Comparison of ENCODE assay signal across 9 cellular contexts in genomic region chr10:4033341-4033896, GRCh38.
DNase-seq lines count a peak whose midpoint lies in the region; ATAC-seq and TF ChIP-seq lines count a peak whose summit lies in the region.
"Had no signal": no experiment of that assay in that cellular context is flagged by ENCODE, and none has a peak within 500 bp of the region (broad histone marks: within the 10 kb centered on the region; RNA-seq: fewer than 3 reads in every experiment).

No MANE protein-coding gene starts in this region.

- H3K4me1 ChIP-seq in MM.1S (ENCODE audit: low read length): no peaks in the 10 kb centered on the region; the same call in 1 of the 2 replicates

- no peak overlapping the region; the same call in 1 of the 2 replicates for H3K9ac ChIP-seq in MM.1S (ENCODE audit: low read length)

- no peaks in the 10 kb centered on the region for H3K9me3 ChIP-seq in MM.1S (replicated peaks; ENCODE audit: insufficient read depth, low read length)

- H3K36me3 Mint-ChIP-seq in stimulated activated memory B cell treated with anti-CD40 and anti-IgM and Interleukin-4, amounts not matched to agents 10 μg/mL and 1 μg/mL and 100 μg/mL, for 72 hours: no peaks in the 10 kb centered on the region

- peak overlapping the region; percentile 51 for H3K4me2 ChIP-seq in MM.1S (ENCODE audit: low read depth, low read length)
- H3K4me2 ChIP-seq: GM23338 had no signal

- peak overlapping the region; percentile 61 for H2AFZ ChIP-seq in MM.1S (ENCODE audit: low read length)
- H2AFZ ChIP-seq: GM23338 had no signal

- peak overlapping the region; percentile 41 for H3K4me3 Mint-ChIP-seq in stimulated activated memory B cell treated with anti-CD40 and anti-IgM and Interleukin-4, amounts not matched to agents 10 μg/mL and 1 μg/mL and 100 μg/mL, for 72 hours
- H3K4me3 Mint-ChIP-seq: GM23338 had no signal

- H3K27ac Mint-ChIP-seq in stimulated activated memory B cell treated with anti-CD40 and anti-IgM and Interleukin-4, amounts not matched to agents 10 μg/mL and 1 μg/mL and 100 μg/mL, for 72 hours: peak overlapping the region; percentile 90
- H3K27ac Mint-ChIP-seq: GM23338 had no signal

- peak overlapping the region; percentile 50; the same call in 1 of the 2 replicates for H3K27ac ChIP-seq in MM.1S (ENCODE audit: low read length)

- ATAC-seq in HG02623 (IDR thresholded peaks at IDR 0.05; ENCODE audit: unreplicated experiment) (peak; percentile 85), SK-N-SH treated with all-trans-retinoic acid at 6 μM for 48 hours (no peak)
- ATAC-seq in stimulated activated memory B cell treated with anti-CD40 and anti-IgM and Interleukin-4, amounts not matched to agents 10 μg/mL and 1 μg/mL and 100 μg/mL, for 72 hours: peak; percentile 89
- ATAC-seq: GM23338 had no signal

- H3K27me3 Mint-ChIP-seq in stimulated activated memory B cell treated with anti-CD40 and anti-IgM and Interleukin-4, amounts not matched to agents 10 μg/mL and 1 μg/mL and 100 μg/mL, for 72 hours: no peaks in the 10 kb centered on the region

- peak overlapping the region; percentile 24; the same call in 1 of the 2 replicates for H3K4me3 ChIP-seq in MM.1S (ENCODE audit: low read length)
- H3K4me3 ChIP-seq: GM23338 had no signal

- no peaks in the 10 kb centered on the region for H3K9me3 Mint-ChIP-seq in stimulated activated memory B cell treated with anti-CD40 and anti-IgM and Interleukin-4, amounts not matched to agents 10 μg/mL and 1 μg/mL and 100 μg/mL, for 72 hours
- H3K9me3 Mint-ChIP-seq: GM23338 had no signal

- H3K9me2 ChIP-seq in MM.1S (replicated peaks; ENCODE audit: insufficient read depth, low read length): no peaks in the 10 kb centered on the region

- no peaks in the 10 kb centered on the region for H3K27me3 ChIP-seq in MM.1S (replicated peaks; ENCODE audit: insufficient read depth, low read length)

- no peaks in the 10 kb centered on the region for H4K20me1 ChIP-seq in MM.1S (ENCODE audit: insufficient read depth, low read length)

- no peaks in the 10 kb centered on the region; the same call in 1 of the 2 replicates for H3F3A ChIP-seq in MM.1S (ENCODE audit: insufficient read depth, low read length)

- peaks cover 33% of the 10 kb centered on the region for H3K4me1 Mint-ChIP-seq in stimulated activated memory B cell treated with anti-CD40 and anti-IgM and Interleukin-4, amounts not matched to agents 10 μg/mL and 1 μg/mL and 100 μg/mL, for 72 hours
- H3K4me1 Mint-ChIP-seq: GM23338 had no signal

- no peaks in the 10 kb centered on the region for H3K36me3 ChIP-seq in MM.1S (replicated peaks; ENCODE audit: insufficient read depth, low read length)

- H3K79me2 ChIP-seq in MM.1S (ENCODE audit: low read length): no peaks in the 10 kb centered on the region

- TF ChIP-seq CTCF in MM.1S (IDR thresholded peaks at IDR 0.05; ENCODE audit: low read length): no peak

- peak; percentile 13 to 25 for DNase-seq in activated CD4-positive, alpha-beta T cell treated with anti-CD3 and anti-CD28 coated beads, Interleukin-2, amount 50 U/mL, for 48 hours
- DNase-seq in activated CD4-positive, alpha-beta T cell treated with anti-CD3 and anti-CD28 coated beads for 48 hours: no peak
- DNase-seq in MM.1S (peak; percentile 39), dermis blood vessel endothelial cell (no peak), NK-92 (lab: John Stamatoyannopoulos, UW; ENCODE audit: unreplicated experiment) (no peak)

TF ChIP-seq in SK-N-SH treated with all-trans-retinoic acid at 6 μM for 48 hours, 23 proteins besides CTCF, POLR2A, EP300 and RAD21:
- TF ChIP-seq PATZ1 (CRISPR knock-in tag; IDR thresholded peaks at IDR 0.05; ENCODE audit: borderline replicate concordance) (no peak), ZNF565 (CRISPR knock-in tag; conservative IDR thresholded peaks at IDR 0.05; ENCODE audit: low read depth) (no peak)

Comparison
In these comparisons a context has a peak if more than half of its experiments do, and no peak if none do; other contexts are left out.
1. DNase-seq: peak in activated CD4-positive, alpha-beta T cell treated with anti-CD3 and anti-CD28 coated beads, Interleukin-2, amount 50 U/mL, for 48 hours (2 of 2) and MM.1S (single experiment); none in activated CD4-positive, alpha-beta T cell treated with anti-CD3 and anti-CD28 coated beads for 48 hours (single experiment), dermis blood vessel endothelial cell (single experiment) and NK-92 (single experiment).